In the genomic region with DNA sequence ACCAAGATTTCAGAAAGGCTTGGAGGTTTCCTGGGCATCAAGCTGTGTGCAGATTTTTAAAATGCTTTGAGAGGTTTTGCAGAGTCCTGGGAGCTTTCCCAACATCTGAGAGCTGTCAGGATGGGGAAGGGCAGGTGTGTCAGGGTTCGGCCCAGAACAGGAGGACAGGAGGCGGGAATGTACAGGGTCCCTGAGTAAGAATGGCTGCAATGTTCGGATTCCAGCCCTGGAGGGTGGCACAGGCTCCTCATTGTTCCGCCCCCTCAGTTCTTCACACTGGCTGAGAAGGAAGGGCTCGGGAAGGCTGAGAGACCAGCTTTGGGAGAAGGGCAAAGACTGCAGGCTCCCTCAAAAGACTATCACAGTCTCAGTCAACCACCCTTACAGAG, we compare ENCODE assay signal across 19 cellular contexts. TPM values are rescaled to one million over a fixed set of nuclear protein-coding genes. Genes with fewer than 3 reads are reported as not detected.
DNase-seq lines count a peak whose midpoint lies in the region; ATAC-seq and TF ChIP-seq lines count a peak whose summit lies in the region.
"Had no signal": no experiment of that assay in that cellular context is flagged by ENCODE, and none has a peak within 500 bp of the region (broad histone marks: within the 10 kb centered on the region; RNA-seq: fewer than 3 reads in every experiment).

No MANE protein-coding gene starts in this region.

- DNase-seq in COLO829 (ENCODE audit: low spot score) (peak; percentile 81), caudate nucleus (lab: John Stamatoyannopoulos, UW) (peak in 3 of 61 donors; percentile 31 to 70 (median 48)), lung (ENCODE audit: low spot score) (no peak), stomach (no peak), NCI-H1417 (lab: John Stamatoyannopoulos, UW) (no peak), activated T-cell treated with anti-CD3 and anti-CD28 coated beads for 4 hours (no peak), NCI-H345 treated with DMSO at 0.1 percent for 48 hours (lab: John Stamatoyannopoulos, UW; ENCODE audit: unreplicated experiment) (no peak)
- DNase-seq: 8988T; CD8-positive, alpha-beta T cell; DMS79 treated with DMSO at 0.1 percent for 48 hours; H9; NCI-H1930; NCI-H510A treated with DMSO at 0.1 percent for 48 hours; PC-9 had no signal

- H3K36me3 ChIP-seq in lung (ENCODE audit: control insufficient read depth in 2 of 2, insufficient read depth in 2 of 2, low read length in 2 of 2) (no peaks in the 10 kb centered on the region), stomach (no peaks in the 10 kb centered on the region)
- H3K36me3 ChIP-seq: BLaER1 had no signal

- TF ChIP-seq EP300 in stomach (IDR thresholded peaks at IDR 0.05), result no peak

- no peak for TF ChIP-seq POLR2A in stomach (IDR thresholded peaks at IDR 0.05)

- H3K27ac ChIP-seq in caudate nucleus (ENCODE audit: low read depth, low read length) (peak overlapping the region; percentile 87), lung (ENCODE audit: low read depth in 1 of 2, low read length in 1 of 2) (peak overlapping the region in 1 of 2 donors; percentile 48), stomach (peak overlapping the region in 4 of 5 donors; percentile 14 to 41 (median 34))
- H3K27ac ChIP-seq: BLaER1, HL-60, PC-9 had no signal

- 73 to 76% methylated on average over 5 of the region's 5 CpGs for WGBS in lung, 2 donors
- WGBS in stomach, 5 donors, result 36 to 51% (median 39%) methylated on average over 5 of the region's 5 CpGs

- H3K4me3 ChIP-seq in lung, result peak overlapping the region; percentile 12
- no peak overlapping the region for H3K4me3 ChIP-seq in stomach
- H3K4me3 ChIP-seq: BLaER1, PC-9 had no signal

- no peak for TF ChIP-seq CTCF in lung (IDR thresholded peaks at IDR 0.05; ENCODE audit: control extremely low read depth, extremely low read depth)
- no peak for TF ChIP-seq CTCF in stomach (IDR thresholded peaks at IDR 0.05)

- H3K4me1 ChIP-seq in lung (ENCODE audit: control insufficient read depth in 2 of 2, insufficient read depth in 2 of 2, low read length in 2 of 2), result no peaks in the 10 kb centered on the region
- H3K4me1 ChIP-seq in stomach, result peaks cover 0 to 28% (median 14%) of the 10 kb centered on the region in 4 donors

- no peaks in the 10 kb centered on the region for H3K9me3 ChIP-seq in lung (ENCODE audit: control insufficient read depth in 2 of 2, insufficient read depth in 1 of 2, low read length in 1 of 2)
- no peaks in the 10 kb centered on the region for H3K9me3 ChIP-seq in stomach
- H3K9me3 ChIP-seq: BLaER1 had no signal

- no peaks in the 10 kb centered on the region for H3K27me3 ChIP-seq in lung (ENCODE audit: control insufficient read depth, insufficient read depth)
- no peaks in the 10 kb centered on the region for H3K27me3 ChIP-seq in stomach
- H3K27me3 ChIP-seq: BLaER1 had no signal

- ATAC-seq in lung (ENCODE audit: insufficient read depth, low FRiP score), result no peak
- no peak for ATAC-seq in GM21786 (IDR thresholded peaks at IDR 0.05; ENCODE audit: unreplicated experiment)
- ATAC-seq: CD8-positive, alpha-beta T cell had no signal

- intact Hi-C loops in stomach (cut with DNase I; ENCODE audit: low total_unique reads), result no loop called here

RNA-seq across cellular contexts. Expression of a gene that starts 5.1 kb away (rescaled TPM):
- total RNA-seq in lung, result under 1 TPM; 0.51 to 0.61 TPM
- 1 to 10 TPM in 1 of 2 donors, under 1 TPM in 1; 0.31 to 1.3 TPM for polyA plus RNA-seq in lung
- 1 to 10 TPM in 1 of 5 donors, under 1 TPM in 1, not detected in 3; 0.72 to 1.1 TPM for total RNA-seq in stomach
- polyA plus RNA-seq in stomach, result 1 to 10 TPM in 1 of 3 donors, under 1 TPM in 2; 0.61 to 1.4 (median 0.63) TPM
- total RNA-seq: LHCN-M2 had no signal

RNA-seq across cellular contexts. Expression of a gene that starts 17.1 kb away (rescaled TPM):
- total RNA-seq in lung (10 to 100 TPM in 1 of 2 donors, 1 to 10 TPM in 1; 9.9 to 11.8 TPM), stomach (10 to 100 TPM in 2 of 5 donors, 1 to 10 TPM in 2, not detected in 1; 6.1 to 64.3 (median 11.1) TPM)
- polyA plus RNA-seq in lung (10 to 100 TPM; 17.1 to 20.5 TPM), stomach (10 to 100 TPM; 15.1 to 22.5 (median 15.8) TPM)

RNA-seq across cellular contexts. Expression of a gene that starts 34.5 kb away (rescaled TPM):
- total RNA-seq in lung (1 to 10 TPM; 1.8 to 4.9 TPM), stomach (1 to 10 TPM in 2 of 5 donors, not detected in 3; 3.9 to 4.8 TPM)
- polyA plus RNA-seq in lung (under 1 TPM; 0.42 to 0.67 TPM), stomach (1 to 10 TPM; 1.2 TPM)
- total RNA-seq: G401, LHCN-M2 had no signal

RNA-seq across cellular contexts. Expression of a gene that starts 37.5 kb away (rescaled TPM):
- total RNA-seq in lung, result 1 to 10 TPM in 1 of 2 donors, under 1 TPM in 1; 0.31 to 1.7 TPM
- polyA plus RNA-seq in lung, result under 1 TPM; 0.18 to 0.74 TPM
- under 1 TPM in 2 of 5 donors, not detected in 3; 0.55 to 0.87 TPM for total RNA-seq in stomach
- polyA plus RNA-seq in stomach, result 1 to 10 TPM in 1 of 3 donors, under 1 TPM in 1, not detected in 1; 0.31 to 1.1 TPM
